In genomic region chr11:84714316-84714780, GRCh38 we compare ENCODE assay signal across 9 cellular contexts.
DNase-seq lines count a peak whose midpoint lies in the region; ATAC-seq, FAIRE-seq and TF ChIP-seq lines count a peak whose summit lies in the region.
"Had no signal": no experiment of that assay in that cellular context is flagged by ENCODE, and none has a peak within 500 bp of the region (broad histone marks: within the 10 kb centered on the region; RNA-seq: fewer than 3 reads in every experiment).

No MANE protein-coding gene starts in this region.

- no peaks in the 10 kb centered on the region for H4K20me1 ChIP-seq in H1 (replicated peaks in 1 of 2; ENCODE audit: control insufficient read depth in 1 of 2, insufficient read depth in 2 of 2, low read length in 2 of 2)

- FAIRE-seq in H1 (lab: Jason Lieb, UNC), result peak; percentile 48

- H3K56ac ChIP-seq in H1 (replicated peaks; ENCODE audit: insufficient read length, low read depth, low read length), result no peak overlapping the region

- H3K23ac ChIP-seq in H1 (ENCODE audit: insufficient read length), result no peak overlapping the region

- no peak overlapping the region for H4K5ac ChIP-seq in H1 (ENCODE audit: insufficient read length, low read depth, low read length)

- no peak overlapping the region for H2BK20ac ChIP-seq in H1 (ENCODE audit: low read length)

- no peaks in the 10 kb centered on the region for H3K79me2 ChIP-seq in H1 (ENCODE audit: control insufficient read depth in 1 of 2, insufficient read depth in 2 of 2, low read length in 2 of 2)

- H4K91ac ChIP-seq in H1 (replicated peaks; ENCODE audit: insufficient read length, low read length), result no peak overlapping the region

- peak; percentile 75 for ATAC-seq in GM21528 (IDR thresholded peaks at IDR 0.05; ENCODE audit: low FRiP score, unreplicated experiment)

- H3K27me3 ChIP-seq in HL-60 (ENCODE audit: insufficient read depth, poor library complexity, severe bottlenecking) (no peaks in the 10 kb centered on the region), H1 (replicated peaks in 1 of 4; ENCODE audit: control insufficient read depth in 3 of 4, extremely low read depth in 1 of 4, insufficient read depth in 3 of 4, low read length in 3 of 4) (peaks cover 0 to 8% (median 2%) of the 10 kb centered on the region in 4 experiments; a peak in 4 of 7 replicates)

- no peak overlapping the region for H3K27ac ChIP-seq in HL-60 (replicated peaks)
- no peak overlapping the region for H3K27ac ChIP-seq in RWPE1
- no peak overlapping the region for H3K27ac ChIP-seq in H1 (ENCODE audit: low read depth, low read length)
- H3K27ac ChIP-seq: thoracic aorta had no signal

- no peaks in the 10 kb centered on the region for H3K79me1 ChIP-seq in H1 (ENCODE audit: low read depth, low read length)

- H3K27me3 Mint-ChIP-seq in activated T-cell treated with anti-CD3 and anti-CD28 coated beads, Interleukin-2, amount 50 U/mL, for 24 hours, result no peaks in the 10 kb centered on the region
- peaks cover 21% of the 10 kb centered on the region for H3K27me3 Mint-ChIP-seq in nephron (ENCODE audit: low read depth)

- H3K23me2 ChIP-seq in H1 (ENCODE audit: low read depth, low read length), result no peaks in the 10 kb centered on the region

- DNase-seq in activated T-cell treated with anti-CD3 and anti-CD28 coated beads, Interleukin-2, amount 50 U/mL, for 48 hours, result peak; percentile 17 to 27
- DNase-seq in activated T-cell treated with anti-CD3 and anti-CD28 coated beads, Interleukin-2, amount 50 U/mL, for 24 hours, result no peak
- peak; percentile 1 to 58 for DNase-seq in HL-60 (ENCODE audit: low read depth in 1 of 2, low spot score in 1 of 2)
- peak; percentile 15 for DNase-seq in RWPE1 (ENCODE audit: low spot score)
- peak in 1 of 2 experiments; percentile 85 for DNase-seq in H1 (ENCODE audit: low read depth in 1 of 2, low spot score in 2 of 2)
- DNase-seq in DMS79 treated with DMSO at 0.1 percent for 48 hours (lab: John Stamatoyannopoulos, UW), result no peak

- H3K9ac ChIP-seq in H1 (replicated peaks in 1 of 4; ENCODE audit: extremely low read depth in 1 of 4, low read depth in 3 of 4, low read length in 3 of 4), result no peak overlapping the region

- no CpG with 5 or more reads among the region's 1 CpG for WGBS in H1 (ENCODE audit: extremely low coverage in 1 of 2, insufficient coverage in 1 of 2, insufficient read length in 1 of 2, insufficient replicate concordance in 2 of 2, low coverage in 1 of 2, low lambda C conversion rate in 2 of 2, missing lambda C conversion rate in 1 of 2), 2 experiments

- CTCF ChIA-PET in RWPE1 (lab: Yijun Ruan, JAX) (no interaction called here), H1 (lab: Charles Lee; ENCODE audit: partially characterized antibody) (no interaction called here)

- POLR2A ChIA-PET in RWPE1 (lab: Yijun Ruan, JAX; ENCODE audit: low non-redundant PET) (no interaction called here), H1 (lab: Charles Lee; ENCODE audit: partially characterized antibody) (no interaction called here)

- no peak overlapping the region for H2AFZ ChIP-seq in H1 (ENCODE audit: low read length)

- H3K4me3 Mint-ChIP-seq in activated T-cell treated with anti-CD3 and anti-CD28 coated beads, Interleukin-2, amount 50 U/mL, for 24 hours, result no peak overlapping the region
- no peak overlapping the region for H3K4me3 Mint-ChIP-seq in nephron

- H3K27ac Mint-ChIP-seq in activated T-cell treated with anti-CD3 and anti-CD28 coated beads, Interleukin-2, amount 50 U/mL, for 24 hours, result no peak overlapping the region
- H3K27ac Mint-ChIP-seq in nephron, result no peak overlapping the region

- H3K4ac ChIP-seq in H1 (replicated peaks; ENCODE audit: insufficient read length, low read depth, low read length), result no peak overlapping the region

- no peaks in the 10 kb centered on the region for H3K36me3 ChIP-seq in H1 (ENCODE audit: control insufficient read depth in 2 of 4, insufficient read depth in 4 of 4, low read length in 3 of 4)
- H3K36me3 ChIP-seq: thoracic aorta had no signal

- no peak overlapping the region for H2AK5ac ChIP-seq in H1 (ENCODE audit: low read depth, low read length)

- H3K18ac ChIP-seq in H1 (ENCODE audit: extremely low read depth, low read length), result no peak overlapping the region

- H3K4me3 ChIP-seq in HL-60 (replicated peaks; ENCODE audit: insufficient read depth, low read length) (no peak overlapping the region), H1 (ENCODE audit: extremely low read depth in 1 of 4, insufficient read depth in 2 of 4, low read depth in 3 of 4, low read length in 4 of 4) (no peak overlapping the region)
- H3K4me3 ChIP-seq: thoracic aorta had no signal

- no peak for TF ChIP-seq POLR2A in H1 (IDR thresholded peaks at IDR 0.05; ENCODE audit: control extremely low read depth in 1 of 2, low read depth in 2 of 2, low read length in 2 of 2)

- H3K14ac ChIP-seq in H1 (ENCODE audit: insufficient read length), result no peak overlapping the region

- no peaks in the 10 kb centered on the region; a peak in 1 of 7 replicates for H3K4me1 ChIP-seq in H1 (replicated peaks in 1 of 4; ENCODE audit: control insufficient read depth in 3 of 4, insufficient read depth in 4 of 4, low read length in 3 of 4)

- H2BK120ac ChIP-seq in H1 (replicated peaks; ENCODE audit: low read depth, low read length), result no peak overlapping the region

- H3K4me2 ChIP-seq in H1 (ENCODE audit: insufficient read depth in 1 of 2, low read depth in 2 of 2, low read length in 2 of 2), result no peak overlapping the region

- no peaks in the 10 kb centered on the region for H3K9me3 ChIP-seq in H1 (ENCODE audit: insufficient read depth in 2 of 2, low read depth in 1 of 2, low read length in 1 of 2)
- H3K9me3 ChIP-seq: thoracic aorta had no signal

- no peak for TF ChIP-seq EP300 in H1 (IDR thresholded peaks at IDR 0.05; ENCODE audit: borderline replicate concordance in 1 of 2, low read depth in 2 of 2, low read length in 2 of 2)

- no peak overlapping the region for H4K8ac ChIP-seq in H1 (ENCODE audit: extremely low read depth, insufficient read depth, low read length)

- TF ChIP-seq CTCF in HL-60 (IDR thresholded peaks at IDR 0.05; ENCODE audit: insufficient read depth, low read length) (peak; percentile 59), RWPE1 (conservative IDR thresholded peaks at IDR 0.05; ENCODE audit: low read depth) (peak; percentile 29; the same call in 1 of the 2 replicates), H1 (IDR thresholded peaks at IDR 0.05; ENCODE audit: control extremely low read depth in 1 of 3, insufficient read depth in 1 of 3, low read depth in 1 of 3, low read length in 3 of 3) (peak; percentile 66 to 80 (median 79)), nephron (IDR thresholded peaks at IDR 0.05; ENCODE audit: unreplicated experiment in 3 of 3) (peak; percentile 44 to 65 (median 53))

- H3K4me1 Mint-ChIP-seq in activated T-cell treated with anti-CD3 and anti-CD28 coated beads, Interleukin-2, amount 50 U/mL, for 24 hours (ENCODE audit: low read depth), result no peaks in the 10 kb centered on the region
- H3K4me1 Mint-ChIP-seq in nephron, result no peaks in the 10 kb centered on the region

- no peak overlapping the region for H2BK5ac ChIP-seq in H1 (ENCODE audit: low read depth, low read length)

- H3K36me3 Mint-ChIP-seq in activated T-cell treated with anti-CD3 and anti-CD28 coated beads, Interleukin-2, amount 50 U/mL, for 24 hours (ENCODE audit: low read depth), result no peaks in the 10 kb centered on the region
- H3K36me3 Mint-ChIP-seq in nephron (ENCODE audit: low read depth), result no peaks in the 10 kb centered on the region

- H3K9me3 Mint-ChIP-seq in activated T-cell treated with anti-CD3 and anti-CD28 coated beads, Interleukin-2, amount 50 U/mL, for 24 hours, result peaks cover 16% of the 10 kb centered on the region
- no peaks in the 10 kb centered on the region for H3K9me3 Mint-ChIP-seq in nephron

- TF ChIP-seq RAD21 in H1 (IDR thresholded peaks at IDR 0.05 in 1 of 2, conservative IDR thresholded peaks at IDR 0.05 in 1 of 2; ENCODE audit: low read depth in 2 of 2, low read length in 2 of 2), result peak; percentile 87 to 89

- no peak overlapping the region for H2BK15ac ChIP-seq in H1 (ENCODE audit: low read length)

- no peak overlapping the region for H2BK12ac ChIP-seq in H1 (ENCODE audit: low read depth, low read length)

TF ChIP-seq in H1, 55 proteins besides CTCF, POLR2A, EP300 and RAD21:
- TF ChIP-seq SRF (IDR thresholded peaks at IDR 0.05; ENCODE audit: low read depth, low read length) (no peak; the same call in 1 of the 2 replicates), JUND (IDR thresholded peaks at IDR 0.05; ENCODE audit: low read length) (no peak), SIN3A (conservative IDR thresholded peaks at IDR 0.05 in 1 of 2, IDR thresholded peaks at IDR 0.05 in 1 of 2; ENCODE audit: low read depth in 1 of 2, low read length in 2 of 2) (peak; percentile 94 to 95), EGR1 (IDR thresholded peaks at IDR 0.05; ENCODE audit: borderline replicate concordance, low read depth, low read length) (no peak), KDM4A (IDR thresholded peaks at IDR 0.05; ENCODE audit: low read depth, low read length, severe bottlenecking) (no peak)

Comparison
In these comparisons a context has a peak if more than half of its experiments do, and no peak if none do; other contexts are left out.
1. DNase-seq: peak in activated T-cell treated with anti-CD3 and anti-CD28 coated beads, Interleukin-2, amount 50 U/mL, for 48 hours (2 of 2), HL-60 (2 of 2) and RWPE1 (single experiment); none in activated T-cell treated with anti-CD3 and anti-CD28 coated beads, Interleukin-2, amount 50 U/mL, for 24 hours (single experiment) and DMS79 treated with DMSO at 0.1 percent for 48 hours (single experiment).
2. CTCF ChIP-seq: peak in every context shown above with its lines; median percentile 79 in H1; 59 in HL-60; 53 in nephron; 29 in RWPE1.